10 cellular contexts compared by ENCODE assay signal in genomic region chr2:42961385-42961800, GRCh38.
DNase-seq lines count a peak whose midpoint lies in the region; ATAC-seq, FAIRE-seq and TF ChIP-seq lines count a peak whose summit lies in the region.
"Had no signal": no experiment of that assay in that cellular context is flagged by ENCODE, and none has a peak within 500 bp of the region (broad histone marks: within the 10 kb centered on the region; RNA-seq: fewer than 3 reads in every experiment).

No MANE protein-coding gene starts in this region.

- H3K4me1 ChIP-seq in right atrium auricular region = peaks cover 0 to 60% of the 10 kb centered on the region in 2 donors

- TF ChIP-seq POLR2A in GM12891 (IDR thresholded peaks at IDR 0.05; ENCODE audit: low read depth, low read length) = no peak

- in situ Hi-C loops in ACHN (cut with HindIII; ENCODE audit: low pct_ligation_motif_present, low pct_unique_long_range_greater_than_20kb, low sequenced_read_pairs) = no loop called here

- H3K36me3 Mint-ChIP-seq in WTC11 = no peaks in the 10 kb centered on the region

- H3K9me3 Mint-ChIP-seq in WTC11 = no peaks in the 10 kb centered on the region

- H3K27ac ChIP-seq in right atrium auricular region = peak overlapping the region; percentile 81 to 83

- TF ChIP-seq CTCF in WTC11 (IDR thresholded peaks at IDR 0.05) (no peak), right atrium auricular region (IDR thresholded peaks at IDR 0.05) (no peak)

- no peak overlapping the region for H3K4me3 ChIP-seq in right atrium auricular region

- no peak overlapping the region; the same call in 1 of the 2 replicates for H3K27ac Mint-ChIP-seq in WTC11

- H3K27me3 ChIP-seq in right atrium auricular region = no peaks in the 10 kb centered on the region

- no peak for DNase-seq in GM12891 (ENCODE audit: insufficient read length, low spot score)
- no peak for DNase-seq in WTC11 (ENCODE audit: low spot score)
- peak; percentile 91 for DNase-seq in right atrium auricular region (ENCODE audit: low spot score)
- peak; percentile 54 for DNase-seq in pulmonary artery endothelial cell (ENCODE audit: low read depth, low spot score)
- no peak for DNase-seq in ACHN
- DNase-seq in activated CD4-positive, alpha-beta T cell treated with anti-CD3 and anti-CD28 coated beads for 48 hours = no peak
- DNase-seq in DMS153 treated with DMSO at 0.1 percent for 48 hours (lab: John Stamatoyannopoulos, UW; ENCODE audit: unreplicated experiment) = no peak
- DNase-seq: occipital lobe, PC-3 had no signal

- H3K9me3 ChIP-seq in right atrium auricular region = no peaks in the 10 kb centered on the region

- CTCF ChIA-PET in WTC11 (lab: Charles Lee) = interaction anchor here (5.4 kb wide), 1 partner anchor 13 kb away, joined by 32 read pairs; no protein-coding TSS in a partner anchor

- no peak overlapping the region for H3K4me3 Mint-ChIP-seq in WTC11

- ATAC-seq in WTC11 (peak; percentile 29), GM18511 (IDR thresholded peaks at IDR 0.05; ENCODE audit: unreplicated experiment) (no peak)
- ATAC-seq: PC-3 had no signal

- peaks cover 43% of the 10 kb centered on the region for H3K4me1 Mint-ChIP-seq in WTC11

- H3K36me3 ChIP-seq in right atrium auricular region = no peaks in the 10 kb centered on the region

- H3K27me3 Mint-ChIP-seq in WTC11 (ENCODE audit: low read depth) = no peaks in the 10 kb centered on the region

- FAIRE-seq in GM12891 (lab: Jason Lieb, UNC) = peak; percentile 75

- POLR2A ChIA-PET in WTC11 (lab: Charles Lee) = no interaction called here

TF ChIP-seq in GM12891, 5 proteins besides CTCF, POLR2A, EP300 and RAD21:
- TF ChIP-seq POU2F2 (IDR thresholded peaks at IDR 0.05; ENCODE audit: low read depth, low read length) (no peak), POLR2AphosphoS5 (IDR thresholded peaks at IDR 0.05; ENCODE audit: low read depth, low read length) (no peak), SPI1 (IDR thresholded peaks at IDR 0.05; ENCODE audit: low read depth, low read length) (no peak), TAF1 (IDR thresholded peaks at IDR 0.05; ENCODE audit: low read depth, low read length) (no peak), PAX5 (IDR thresholded peaks at IDR 0.05; ENCODE audit: insufficient read depth, low read length, severe bottlenecking) (no peak)

TF ChIP-seq in WTC11, 78 proteins besides CTCF, POLR2A, EP300 and RAD21:
- no peak for TF ChIP-seq JUN (CRISPR knock-in tag; IDR thresholded peaks at IDR 0.05)
- TF ChIP-seq ELF4 (CRISPR knock-in tag; IDR thresholded peaks at IDR 0.05; ENCODE audit: low read depth) = no peak
- no peak for TF ChIP-seq ZNF425 (CRISPR knock-in tag; conservative IDR thresholded peaks at IDR 0.05)
- no peak for TF ChIP-seq MXD4 (CRISPR knock-in tag; IDR thresholded peaks at IDR 0.05; ENCODE audit: borderline replicate concordance)

Comparison
In these comparisons a context has a peak if more than half of its experiments do, and no peak if none do; other contexts are left out.
1. DNase-seq: peak in right atrium auricular region (single experiment) and pulmonary artery endothelial cell (single experiment); none in GM12891 (single experiment), WTC11 (single experiment), ACHN (single experiment), activated CD4-positive, alpha-beta T cell treated with anti-CD3 and anti-CD28 coated beads for 48 hours (single experiment) and DMS153 treated with DMSO at 0.1 percent for 48 hours (single experiment).